26 cellular contexts compared by ENCODE assay signal in genomic region chr10:113222207-113222606, GRCh38.
DNase-seq lines count a peak whose midpoint lies in the region; ATAC-seq and TF ChIP-seq lines count a peak whose summit lies in the region.
"Had no signal": no experiment of that assay in that cellular context is flagged by ENCODE, and none has a peak within 500 bp of the region (broad histone marks: within the 10 kb centered on the region; RNA-seq: fewer than 3 reads in every experiment).

No MANE protein-coding gene starts in this region.

- H3K27me3 Mint-ChIP-seq in mesothelial cell of epicardium (ENCODE audit: low read depth): peaks cover 5% of the 10 kb centered on the region

- no peaks in the 10 kb centered on the region for H3K36me3 Mint-ChIP-seq in mesothelial cell of epicardium
- H3K36me3 Mint-ChIP-seq: immature natural killer cell; natural killer cell treated with Interleukin-12 subunit alpha and Interleukin-12 subunit beta and Interleukin-15 and Interleukin-18, amount 100 ng/mL, for 72 hours had no signal

- H3K27ac Mint-ChIP-seq in mesothelial cell of epicardium: peak overlapping the region; percentile 23
- H3K27ac Mint-ChIP-seq: activated CD8-positive, alpha-beta T cell treated with anti-CD3 and anti-CD28 coated beads for 36 hours; IgD-negative memory B cell; immature natural killer cell; natural killer cell treated with Interleukin-12 subunit alpha and Interleukin-12 subunit beta and Interleukin-15 and Interleukin-18, amount 100 ng/mL, for 72 hours had no signal

- H3K4me1 Mint-ChIP-seq in mesothelial cell of epicardium: peaks cover 8% of the 10 kb centered on the region
- H3K4me1 Mint-ChIP-seq: IgD-negative memory B cell had no signal

- H3K9me3 Mint-ChIP-seq in mesothelial cell of epicardium: no peaks in the 10 kb centered on the region
- H3K9me3 Mint-ChIP-seq: activated CD8-positive, alpha-beta T cell treated with anti-CD3 and anti-CD28 coated beads for 36 hours; CD8-positive, alpha-beta memory T cell; IgD-negative memory B cell; natural killer cell treated with Interleukin-12 subunit alpha and Interleukin-12 subunit beta and Interleukin-15 and Interleukin-18, amount 100 ng/mL, for 72 hours had no signal

- no peak for ATAC-seq in GM21423 (IDR thresholded peaks at IDR 0.05; ENCODE audit: unreplicated experiment)
- ATAC-seq in GM21528 (IDR thresholded peaks at IDR 0.05; ENCODE audit: low FRiP score, unreplicated experiment): no peak
- ATAC-seq: activated CD4-positive, CD25-positive, alpha-beta regulatory T cell treated with anti-CD3 and anti-CD28 coated beads, Interleukin-2, amount 50 U/mL, for 24 hours; activated CD8-positive, alpha-beta T cell treated with anti-CD3 and anti-CD28 coated beads for 36 hours; body of pancreas; natural killer cell treated with Interleukin-12 subunit alpha and Interleukin-12 subunit beta and Interleukin-15 and Interleukin-18, amount 100 ng/mL, for 72 hours; right cardiac atrium; stimulated activated naive CD8-positive, alpha-beta T cell treated with anti-CD3 and anti-CD28 coated beads, Interleukin-15, Interleukin-2, amounts not matched to agents 100 U/mL and 50 U/mL, for 24 hours had no signal

- no peak overlapping the region for H3K4me3 Mint-ChIP-seq in mesothelial cell of epicardium
- H3K4me3 Mint-ChIP-seq: activated CD8-positive, alpha-beta T cell treated with anti-CD3 and anti-CD28 coated beads for 36 hours; IgD-negative memory B cell; immature natural killer cell; natural killer cell treated with Interleukin-12 subunit alpha and Interleukin-12 subunit beta and Interleukin-15 and Interleukin-18, amount 100 ng/mL, for 72 hours had no signal

- DNase-seq in AG08395 (ENCODE audit: low spot score) (peak; percentile 41), ELF-1 (ENCODE audit: low read depth, low spot score) (peak; percentile 17), astrocyte of the hippocampus (ENCODE audit: low read depth, low spot score) (peak; percentile 14), mesothelial cell of epicardium (ENCODE audit: low spot score in 2 of 2, unreplicated experiment in 2 of 2) (no peak), GM20000 (ENCODE audit: low spot score) (no peak), DMS153 (lab: John Stamatoyannopoulos, UW) (no peak)
- DNase-seq: activated CD8-positive, alpha-beta T cell treated with anti-CD3 and anti-CD28 coated beads for 36 hours; activated effector memory CD4-positive, alpha-beta T cell treated with anti-CD3 and anti-CD28 coated beads, Interleukin-2, amount 50 U/mL, for 16 hours; activated T-cell treated with anti-CD3 and anti-CD28 coated beads for 4 hours; body of pancreas; CD8-positive, alpha-beta memory T cell; effector CD8-positive, alpha-beta T cell; immature natural killer cell; left ventricle myocardium inferior; midbrain; NCI-H1092 treated with DMSO at 0.1 percent for 48 hours; NCI-H1930; NCI-H226; ovary; right cardiac atrium; stimulated activated naive CD8-positive, alpha-beta T cell treated with anti-CD3 and anti-CD28 coated beads, Interleukin-15, Interleukin-2, amounts not matched to agents 100 U/mL and 50 U/mL, for 24 hours had no signal

- no peak for TF ChIP-seq CTCF in mesothelial cell of epicardium (IDR thresholded peaks at IDR 0.05; ENCODE audit: unreplicated experiment)
- TF ChIP-seq CTCF in GM20000 (IDR thresholded peaks at IDR 0.05; ENCODE audit: extremely low read depth, missing control alignments): no peak

Comparison
In these comparisons a context has a peak if more than half of its experiments do, and no peak if none do; other contexts are left out.
1. DNase-seq: peak in AG08395 (single experiment), ELF-1 (single experiment) and astrocyte of the hippocampus (single experiment); none in mesothelial cell of epicardium (0 of 2), GM20000 (single experiment) and DMS153 (single experiment).